In the genomic region with DNA sequence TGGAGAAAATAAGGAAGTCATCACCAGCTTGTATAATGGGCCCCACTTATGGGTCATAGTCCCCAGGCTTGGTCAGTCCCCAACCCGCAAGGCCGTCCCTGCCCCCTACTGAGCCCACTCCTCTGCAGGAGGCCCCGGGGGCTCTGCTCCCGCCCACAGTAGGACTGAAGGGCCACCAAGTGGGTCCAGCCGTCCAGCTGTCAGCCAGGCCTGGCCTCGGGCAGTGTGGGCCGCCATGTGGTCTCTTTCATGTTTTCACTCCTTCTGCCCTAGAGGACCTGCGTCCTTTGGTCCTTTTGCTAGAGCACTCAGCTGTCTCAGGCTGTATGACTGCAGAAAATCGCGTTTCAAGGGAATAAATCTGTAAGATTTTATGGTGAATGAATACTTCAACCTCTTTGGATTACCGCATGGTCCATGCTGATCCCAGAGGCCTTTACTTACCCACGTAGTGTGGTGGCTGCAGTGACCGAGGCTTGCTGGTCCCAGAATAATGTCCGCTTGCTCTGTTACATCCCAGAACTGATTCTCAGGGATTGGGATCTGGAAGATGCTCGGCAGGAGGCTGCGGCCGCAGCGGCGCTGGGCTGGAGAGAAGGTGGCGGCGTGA, we compare ENCODE assay signal across 10 cellular contexts.
DNase-seq lines count a peak whose midpoint lies in the region; ATAC-seq lines count a peak whose summit lies in the region.
"Had no signal": no experiment of that assay in that cellular context is flagged by ENCODE, and none has a peak within 500 bp of the region (broad histone marks: within the 10 kb centered on the region; RNA-seq: fewer than 3 reads in every experiment).

No MANE protein-coding gene starts in this region.

- H3K4me1 ChIP-seq in esophagus (ENCODE audit: control insufficient read depth in 2 of 2, insufficient read depth in 2 of 2, low read length in 1 of 2) (peaks cover 0 to 11% of the 10 kb centered on the region in 2 donors), mucosa of rectum (ENCODE audit: control insufficient read depth in 2 of 2, insufficient read depth in 2 of 2, low read length in 2 of 2) (peaks cover 3 to 4% of the 10 kb centered on the region in 2 donors), subcutaneous abdominal adipose tissue (ENCODE audit: control insufficient read depth in 5 of 5, insufficient read depth in 5 of 5, low read length in 5 of 5) (peaks cover 0 to 12% (median 10%) of the 10 kb centered on the region in 5 donors)

- peak overlapping the region; percentile 29 to 40 for H3K4me3 ChIP-seq in esophagus (ENCODE audit: low read depth in 1 of 2, low read length in 2 of 2)
- peak overlapping the region; percentile 48 for H3K4me3 ChIP-seq in mucosa of rectum (ENCODE audit: low read length in 2 of 2)
- peak overlapping the region in 4 of 5 donors; percentile 44 to 62 (median 56) for H3K4me3 ChIP-seq in subcutaneous abdominal adipose tissue (ENCODE audit: low read depth in 1 of 5, low read length in 5 of 5)

- DNase-seq in SK-N-DZ (ENCODE audit: low spot score) (peak; percentile 35), T-helper 1 cell (no peak), GM03348 (ENCODE audit: low spot score) (no peak)
- DNase-seq: activated effector memory CD4-positive, alpha-beta T cell treated with Interleukin-2 at 50 U/mL for 16 hours; MV-4-11 had no signal

- WGBS in esophagus, 2 donors: 45 to 53% methylated on average over 18 to 21 of the region's 21 CpGs

- H3K27me3 ChIP-seq in esophagus (ENCODE audit: control insufficient read depth in 1 of 2, insufficient read depth in 2 of 2, low read length in 2 of 2): no peaks in the 10 kb centered on the region
- peaks cover 7 to 11% of the 10 kb centered on the region in 2 donors for H3K27me3 ChIP-seq in mucosa of rectum (ENCODE audit: control insufficient read depth in 2 of 2, insufficient read depth in 2 of 2, low read length in 2 of 2)
- peaks cover 5 to 14% (median 12%) of the 10 kb centered on the region in 5 donors for H3K27me3 ChIP-seq in subcutaneous abdominal adipose tissue (ENCODE audit: control insufficient read depth in 5 of 5, insufficient read depth in 4 of 5, low read length in 5 of 5)

- no peak for ATAC-seq in GM18868 (IDR thresholded peaks at IDR 0.05; ENCODE audit: unreplicated experiment)
- no peak for ATAC-seq in HG03108 (IDR thresholded peaks at IDR 0.05; ENCODE audit: unreplicated experiment)

- no peaks in the 10 kb centered on the region for H3K9me3 ChIP-seq in esophagus (ENCODE audit: control insufficient read depth in 2 of 2, insufficient read depth in 1 of 2, low read depth in 1 of 2, low read length in 1 of 2)
- H3K9me3 ChIP-seq in mucosa of rectum (ENCODE audit: control insufficient read depth in 2 of 2, low read length in 2 of 2): no peaks in the 10 kb centered on the region
- H3K9me3 ChIP-seq in subcutaneous abdominal adipose tissue (ENCODE audit: control insufficient read depth in 5 of 5, low read length in 5 of 5): no peaks in the 10 kb centered on the region

- no peaks in the 10 kb centered on the region for H3K36me3 ChIP-seq in esophagus (ENCODE audit: control insufficient read depth in 2 of 2, insufficient read depth in 2 of 2, low read length in 1 of 2)
- no peaks in the 10 kb centered on the region for H3K36me3 ChIP-seq in mucosa of rectum (ENCODE audit: control insufficient read depth in 2 of 2, insufficient read depth in 2 of 2, low read length in 2 of 2)
- H3K36me3 ChIP-seq in subcutaneous abdominal adipose tissue (ENCODE audit: control insufficient read depth in 5 of 5, insufficient read depth in 5 of 5, low read length in 5 of 5): no peaks in the 10 kb centered on the region

- no peak overlapping the region for H3K27ac ChIP-seq in esophagus (ENCODE audit: low read depth in 2 of 2, low read length in 1 of 2)
- H3K27ac ChIP-seq in mucosa of rectum (ENCODE audit: low read depth in 2 of 2, low read length in 2 of 2): no peak overlapping the region
- no peak overlapping the region for H3K27ac ChIP-seq in subcutaneous abdominal adipose tissue (ENCODE audit: low read depth, low read length)

- H3K9ac ChIP-seq in mucosa of rectum (ENCODE audit: low read depth in 1 of 2, low read length in 2 of 2): no peak overlapping the region
- no peak overlapping the region for H3K9ac ChIP-seq in subcutaneous abdominal adipose tissue (ENCODE audit: low read length in 5 of 5)
